ENCODE assay signal across 16 cellular contexts in genomic region chr10:110862961-110863360, GRCh38. TPM values are rescaled to one million over a fixed set of nuclear protein-coding genes. Genes with fewer than 3 reads are reported as not detected.
DNase-seq lines count a peak whose midpoint lies in the region; ATAC-seq and TF ChIP-seq lines count a peak whose summit lies in the region.
"Had no signal": no experiment of that assay in that cellular context is flagged by ENCODE, and none has a peak within 500 bp of the region (broad histone marks: within the 10 kb centered on the region; RNA-seq: fewer than 3 reads in every experiment).

No MANE protein-coding gene starts in this region.

- DNase-seq in T-helper 1 cell = no peak
- no peak for DNase-seq in activated B cell treated with CpG ODN at 0.5 μM for 24 hours
- no peak for DNase-seq in epithelial cell of prostate (ENCODE audit: low read depth, low spot score)
- no peak for DNase-seq in stimulated activated effector memory CD8-positive, alpha-beta T cell treated with anti-CD3 and anti-CD28 coated beads, Interleukin-12 subunit alpha, Interleukin-12 subunit beta, amount 100 ng/mL, for 72 hours (ENCODE audit: low spot score in 2 of 2)
- no peak for DNase-seq in left ventricle myocardium inferior
- DNase-seq: COR-L47, head of caudate nucleus, left colon, NCI-H1694 treated with DMSO at 0.1 percent for 48 hours, NCI-H526 treated with DMSO at 0.1 percent for 48 hours, right lobe of liver had no signal

- POLR2A ChIA-PET in activated B cell treated with CpG ODN at 0.5 μM for 24 hours (lab: Charles Lee) = interaction anchor here (0.8 to 1.0 kb wide), 3 partner anchors 9 to 14 kb away, joined by 3 to 8 read pairs (median 5); partner anchors contain the start of gene PDCD4

- no peak overlapping the region for H3K4me3 Mint-ChIP-seq in T-helper 1 cell treated with Interleukin-12 subunit alpha and Interleukin-12 subunit beta and Interleukin-4 antibody, amounts not matched to agents 30 μg/mL and 1 μg/mL, for 36 hours
- H3K4me3 Mint-ChIP-seq in activated B cell treated with CpG ODN at 0.5 μM for 24 hours = no peak overlapping the region
- no peak overlapping the region for H3K4me3 Mint-ChIP-seq in stimulated activated effector memory CD8-positive, alpha-beta T cell treated with anti-CD3 and anti-CD28 coated beads, Interleukin-12 subunit alpha, Interleukin-12 subunit beta, amount 100 ng/mL, for 72 hours
- H3K4me3 Mint-ChIP-seq: neural crest cell had no signal

- peak overlapping the region; percentile 95 for H3K27ac Mint-ChIP-seq in T-helper 1 cell treated with Interleukin-12 subunit alpha and Interleukin-12 subunit beta and Interleukin-4 antibody, amounts not matched to agents 30 μg/mL and 1 μg/mL, for 36 hours
- peak overlapping the region; percentile 97 for H3K27ac Mint-ChIP-seq in activated B cell treated with CpG ODN at 0.5 μM for 24 hours
- H3K27ac Mint-ChIP-seq in stimulated activated effector memory CD8-positive, alpha-beta T cell treated with anti-CD3 and anti-CD28 coated beads, Interleukin-12 subunit alpha, Interleukin-12 subunit beta, amount 100 ng/mL, for 72 hours = peak overlapping the region; percentile 98

- no peaks in the 10 kb centered on the region for H3K27me3 Mint-ChIP-seq in T-helper 1 cell treated with Interleukin-12 subunit alpha and Interleukin-12 subunit beta and Interleukin-4 antibody, amounts not matched to agents 30 μg/mL and 1 μg/mL, for 36 hours (ENCODE audit: low read depth)
- H3K27me3 Mint-ChIP-seq in activated B cell treated with CpG ODN at 0.5 μM for 24 hours = no peaks in the 10 kb centered on the region

- H3K4me3 ChIP-seq in left ventricle myocardium inferior = no peak overlapping the region
- H3K4me3 ChIP-seq: right lobe of liver had no signal

- H3K4me1 ChIP-seq in left ventricle myocardium inferior = peaks cover 39% of the 10 kb centered on the region

- H3K27me3 ChIP-seq in left ventricle myocardium inferior (ENCODE audit: low read depth) = no peaks in the 10 kb centered on the region
- H3K27me3 ChIP-seq: right lobe of liver had no signal

- no peaks in the 10 kb centered on the region for H3K36me3 ChIP-seq in left ventricle myocardium inferior
- H3K36me3 ChIP-seq: right lobe of liver had no signal

- peaks cover 7% of the 10 kb centered on the region for H3K36me3 Mint-ChIP-seq in T-helper 1 cell treated with Interleukin-12 subunit alpha and Interleukin-12 subunit beta and Interleukin-4 antibody, amounts not matched to agents 30 μg/mL and 1 μg/mL, for 36 hours (ENCODE audit: low read depth)
- H3K36me3 Mint-ChIP-seq in activated B cell treated with CpG ODN at 0.5 μM for 24 hours (ENCODE audit: low read depth) = no peaks in the 10 kb centered on the region
- no peaks in the 10 kb centered on the region for H3K36me3 Mint-ChIP-seq in stimulated activated effector memory CD8-positive, alpha-beta T cell treated with anti-CD3 and anti-CD28 coated beads, Interleukin-12 subunit alpha, Interleukin-12 subunit beta, amount 100 ng/mL, for 72 hours

- peaks cover 75% of the 10 kb centered on the region for H3K4me1 Mint-ChIP-seq in T-helper 1 cell treated with Interleukin-12 subunit alpha and Interleukin-12 subunit beta and Interleukin-4 antibody, amounts not matched to agents 30 μg/mL and 1 μg/mL, for 36 hours (ENCODE audit: low read depth)
- H3K4me1 Mint-ChIP-seq in activated B cell treated with CpG ODN at 0.5 μM for 24 hours = peaks cover 97% of the 10 kb centered on the region
- peaks cover 90% of the 10 kb centered on the region for H3K4me1 Mint-ChIP-seq in stimulated activated effector memory CD8-positive, alpha-beta T cell treated with anti-CD3 and anti-CD28 coated beads, Interleukin-12 subunit alpha, Interleukin-12 subunit beta, amount 100 ng/mL, for 72 hours

- ATAC-seq in activated B cell treated with CpG ODN at 0.5 μM for 24 hours (ENCODE audit: low read depth) (no peak), HG03045 (IDR thresholded peaks at IDR 0.05; ENCODE audit: unreplicated experiment) (no peak), HG02870 (IDR thresholded peaks at IDR 0.05; ENCODE audit: unreplicated experiment) (no peak)
- no peak for ATAC-seq in stimulated activated effector memory CD8-positive, alpha-beta T cell treated with anti-CD3 and anti-CD28 coated beads, Interleukin-12 subunit alpha, Interleukin-12 subunit beta, amount 100 ng/mL, for 72 hours
- ATAC-seq: left colon, right lobe of liver had no signal

- intact Hi-C loops in activated B cell treated with CpG ODN at 0.5 μM for 24 hours (cut with micrococcal nuclease) (loop anchor here (10.0 kb wide), 2 partner anchors 448 to 948 kb away; no protein-coding TSS in a partner anchor), left ventricle myocardium inferior (cut with micrococcal nuclease) (no loop called here)

- H3K9me3 ChIP-seq in left ventricle myocardium inferior (replicated peaks) = no peaks in the 10 kb centered on the region
- H3K9me3 ChIP-seq: right lobe of liver had no signal

- H3K9me3 Mint-ChIP-seq in T-helper 1 cell treated with Interleukin-12 subunit alpha and Interleukin-12 subunit beta and Interleukin-4 antibody, amounts not matched to agents 30 μg/mL and 1 μg/mL, for 36 hours = no peaks in the 10 kb centered on the region
- no peaks in the 10 kb centered on the region for H3K9me3 Mint-ChIP-seq in activated B cell treated with CpG ODN at 0.5 μM for 24 hours
- no peaks in the 10 kb centered on the region for H3K9me3 Mint-ChIP-seq in stimulated activated effector memory CD8-positive, alpha-beta T cell treated with anti-CD3 and anti-CD28 coated beads, Interleukin-12 subunit alpha, Interleukin-12 subunit beta, amount 100 ng/mL, for 72 hours
- H3K9me3 Mint-ChIP-seq: neural crest cell had no signal

- H3K27ac ChIP-seq in epithelial cell of prostate (peak overlapping the region; percentile 83), left ventricle myocardium inferior (replicated peaks) (no peak overlapping the region)
- H3K27ac ChIP-seq: 22Rv1 had no signal

- TF ChIP-seq CTCF in activated B cell treated with CpG ODN at 0.5 μM for 24 hours (IDR thresholded peaks at IDR 0.05) (no peak), left ventricle myocardium inferior (IDR thresholded peaks at IDR 0.05; ENCODE audit: borderline replicate concordance) (no peak)

- CTCF ChIA-PET in activated B cell treated with CpG ODN at 0.5 μM for 24 hours (lab: Charles Lee) = interaction anchor here (1.0 kb wide), 1 partner anchor 10 kb away, joined by 3 read pairs; no protein-coding TSS in a partner anchor

RNA-seq across cellular contexts. Expression of gene PDCD4, which starts 8.8 kb away (rescaled TPM):
- 143 and 145 TPM in 2 replicates for total RNA-seq in activated B cell treated with CpG ODN at 0.5 μM for 24 hours
- 86.5 TPM for total RNA-seq in left ventricle myocardium inferior

RNA-seq across cellular contexts. Expression of gene BBIP1, which starts 56.0 kb away (rescaled TPM):
- total RNA-seq in activated B cell treated with CpG ODN at 0.5 μM for 24 hours (28.4 and 29.0 TPM in 2 replicates), left ventricle myocardium inferior (25.1 TPM)

RNA-seq across cellular contexts. Expression of gene SHOC2, which starts 56.4 kb away (rescaled TPM):
- total RNA-seq in activated B cell treated with CpG ODN at 0.5 μM for 24 hours (92.7 and 106 TPM in 2 replicates), left ventricle myocardium inferior (47.9 TPM)
